ENCODE assay signal across 16 cellular contexts in the genomic region with DNA sequence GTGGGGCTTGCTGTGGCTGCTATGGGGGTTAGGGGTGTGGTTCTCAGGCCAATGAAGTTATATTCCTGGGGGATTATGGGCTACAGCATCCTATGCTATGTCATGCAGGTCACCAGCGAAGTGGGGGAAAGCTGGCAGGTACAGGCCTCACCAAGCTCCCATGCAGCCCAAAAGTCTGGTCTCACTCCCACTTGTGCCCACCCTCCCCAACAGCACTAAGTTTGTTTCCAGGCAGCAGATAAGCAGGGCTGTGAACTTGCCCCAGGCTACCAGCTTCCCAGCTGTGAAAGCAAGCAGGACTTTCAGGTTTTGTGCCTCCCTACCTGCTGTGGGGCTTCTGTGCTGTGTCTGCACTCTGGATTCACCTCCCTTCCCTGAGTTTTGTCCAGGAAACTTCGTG.
"Had no signal": no experiment of that assay in that cellular context is flagged by ENCODE, and none has a peak within 500 bp of the region (broad histone marks: within the 10 kb centered on the region; RNA-seq: fewer than 3 reads in every experiment).

No MANE protein-coding gene starts in this region.

- DNase-seq: Kasumi-1, MV-4-11, NCI-H1048, NCI-H1105, NCI-H1417, NCI-H1436 treated with DMSO at 0.1 percent for 48 hours, NCI-H187 treated with DMSO at 0.1 percent for 48 hours, NCI-H2029 treated with DMSO at 0.1 percent for 48 hours, NCI-H446 treated with DMSO at 0.1 percent for 48 hours, NCI-H510A treated with DMSO at 0.1 percent for 48 hours, NCI-H526, NCI-H774, Right ventricle myocardium superior, RPMI8226, SIG-M5 had no signal

- ATAC-seq: K562 had no signal
